Comparison of ENCODE assay signal across 15 cellular contexts in genomic region chr7:116698930-116699722, GRCh38. TPM values are rescaled to one million over a fixed set of nuclear protein-coding genes. Genes with fewer than 3 reads are reported as not detected.
DNase-seq lines count a peak whose midpoint lies in the region; TF ChIP-seq lines count a peak whose summit lies in the region.
"Had no signal": no experiment of that assay in that cellular context is flagged by ENCODE, and none has a peak within 500 bp of the region (broad histone marks: within the 10 kb centered on the region; RNA-seq: fewer than 3 reads in every experiment).

No MANE protein-coding gene starts in this region.

- H3K9me3 Mint-ChIP-seq in progenitor cell of endocrine pancreas (ENCODE audit: low read depth): no peaks in the 10 kb centered on the region
- H3K9me3 Mint-ChIP-seq: activated naive CD8-positive, alpha-beta T cell treated with anti-CD3 and anti-CD28 coated beads, Interleukin-2, amount 50 U/mL, for 24 hours; activated T-cell treated with anti-CD3 and anti-CD28 coated beads, Interleukin-2, amount 50 U/mL, for 4 hours; central memory CD8-positive, alpha-beta T cell had no signal

- DNase-seq in G401 (ENCODE audit: low spot score) (peak; percentile 72), NCI-H187 treated with DMSO at 0.1 percent for 48 hours (lab: John Stamatoyannopoulos, UW) (peak; percentile 96), NCI-H748 treated with DMSO at 0.1 percent for 48 hours (lab: John Stamatoyannopoulos, UW) (peak; percentile 89), progenitor cell of endocrine pancreas (ENCODE audit: low spot score, unreplicated experiment) (no peak), NCI-H774 (lab: John Stamatoyannopoulos, UW) (no peak), NOMO-1 treated with DMSO at 0.1 percent for 48 hours (lab: John Stamatoyannopoulos, UW; ENCODE audit: unreplicated experiment) (no peak), kidney tubule cell (ENCODE audit: low spot score) (no peak)
- DNase-seq: activated naive CD8-positive, alpha-beta T cell treated with anti-CD3 and anti-CD28 coated beads, Interleukin-2, amount 50 U/mL, for 24 hours; activated T-cell treated with anti-CD3 and anti-CD28 coated beads, Interleukin-2, amount 50 U/mL, for 4 hours; foreskin fibroblast; lower lobe of right lung; naive B cell; NCI-H1694 treated with DMSO at 0.1 percent for 48 hours had no signal

- no peak overlapping the region for H3K4me3 Mint-ChIP-seq in progenitor cell of endocrine pancreas (ENCODE audit: low read depth)
- H3K4me3 Mint-ChIP-seq: activated naive CD8-positive, alpha-beta T cell treated with anti-CD3 and anti-CD28 coated beads, Interleukin-2, amount 50 U/mL, for 24 hours; activated T-cell treated with anti-CD3 and anti-CD28 coated beads, Interleukin-2, amount 50 U/mL, for 4 hours; B cell; central memory CD8-positive, alpha-beta T cell; naive B cell had no signal

- peaks cover 32% of the 10 kb centered on the region for H3K36me3 Mint-ChIP-seq in progenitor cell of endocrine pancreas (ENCODE audit: insufficient read depth)

- no peak for TF ChIP-seq CTCF in progenitor cell of endocrine pancreas (IDR thresholded peaks at IDR 0.05; ENCODE audit: unreplicated experiment)

- H3K4me1 Mint-ChIP-seq in progenitor cell of endocrine pancreas (ENCODE audit: low read depth): peaks cover 28% of the 10 kb centered on the region
- H3K4me1 Mint-ChIP-seq: activated naive CD8-positive, alpha-beta T cell treated with anti-CD3 and anti-CD28 coated beads, Interleukin-2, amount 50 U/mL, for 24 hours; B cell; central memory CD8-positive, alpha-beta T cell; naive B cell had no signal

- in situ Hi-C loops in G401 (cut with HindIII; ENCODE audit: low sequenced_read_pairs): no loop called here

- no peaks in the 10 kb centered on the region for H3K27me3 Mint-ChIP-seq in progenitor cell of endocrine pancreas

- H3K27ac Mint-ChIP-seq in progenitor cell of endocrine pancreas: peak overlapping the region; percentile 47
- H3K27ac Mint-ChIP-seq: activated naive CD8-positive, alpha-beta T cell treated with anti-CD3 and anti-CD28 coated beads, Interleukin-2, amount 50 U/mL, for 24 hours; B cell had no signal

RNA-seq across cellular contexts. Expression of gene MET, which starts 27.1 kb away (rescaled TPM):
- total RNA-seq in G401 (2014; rRNA removed; shearing (Covaris generic)): 0.20 TPM in 1 of 2 replicates, not detected in the other
- 44.4 and 46.0 TPM in 2 replicates for total RNA-seq in progenitor cell of endocrine pancreas

Comparison
In these comparisons a context has a peak if more than half of its experiments do, and no peak if none do; other contexts are left out.
1. DNase-seq: peak in G401 (single experiment), NCI-H187 treated with DMSO at 0.1 percent for 48 hours (single experiment) and NCI-H748 treated with DMSO at 0.1 percent for 48 hours (single experiment); none in progenitor cell of endocrine pancreas (single experiment), NCI-H774 (single experiment), NOMO-1 treated with DMSO at 0.1 percent for 48 hours (single experiment) and kidney tubule cell (single experiment).
2. RNA of gene MET, which starts 27.1 kb away (total RNA-seq): 44.4 to 46.0 TPM in progenitor cell of endocrine pancreas; 0.20 TPM in G401; every median in the first group is over 10 times any median in the second.